In the genomic region with DNA sequence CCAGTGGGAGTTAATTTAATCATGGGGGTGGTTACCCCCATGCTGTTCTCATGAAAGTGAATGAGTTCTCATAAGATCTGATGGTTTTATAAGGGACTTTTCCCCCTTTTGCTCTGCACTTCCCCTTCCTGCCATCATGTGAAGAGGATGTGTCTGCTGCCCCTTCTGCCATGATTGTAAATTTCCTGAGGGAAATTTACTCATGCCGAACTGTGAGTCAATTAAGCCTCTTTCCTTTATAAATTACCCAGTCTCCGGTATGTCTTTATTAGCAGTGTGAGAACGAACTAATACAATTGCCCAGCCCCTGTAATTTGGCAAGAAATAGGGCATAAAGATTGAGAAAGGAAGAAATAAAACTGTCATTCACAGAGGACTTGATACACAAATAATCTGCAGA, we compare ENCODE assay signal across 6 cellular contexts. TPM values are rescaled to one million over a fixed set of nuclear protein-coding genes. Genes with fewer than 3 reads are reported as not detected.
A peak's percentile ranks its signal among the peaks of the same experiment; 100 is the strongest.
DNase-seq lines count a peak whose midpoint lies in the region; TF ChIP-seq lines count a peak whose summit lies in the region.
"Not testable (repeated sequence)": the region's sequence is repeated elsewhere in the genome, so short reads cannot be mapped to it uniquely, and the experiment has no call there.

No MANE protein-coding gene starts in this region.

- H3K27ac Mint-ChIP-seq in CD14-positive monocyte (peak overlapping the region; percentile 45 to 95 (median 86)), MCF 10A (ENCODE audit: low read depth, unreplicated experiment) (peak overlapping the region; percentile 94), endothelial cell (ENCODE audit: unreplicated experiment) (peak overlapping the region; percentile 46)

- H3K4me1 ChIP-seq in PC-9 (replicated peaks; ENCODE audit: insufficient read depth): peaks cover 36% of the 10 kb centered on the region
- peaks cover 91 to 97% of the 10 kb centered on the region in 2 experiments for H3K4me1 ChIP-seq in neutrophil (ENCODE audit: control insufficient read depth in 1 of 2, insufficient read depth in 1 of 2, low read depth in 1 of 2, low read length in 1 of 2)

- H3K27ac ChIP-seq in PC-9 (peak overlapping the region; percentile 72; the same call in 1 of the 2 replicates), neutrophil (peak overlapping the region; percentile 92)

- H3K4me2 ChIP-seq in PC-9: peak overlapping the region; percentile 47; the same call in 1 of the 2 replicates

- H4K20me1 ChIP-seq in PC-9 (ENCODE audit: insufficient read depth): not testable (repeated sequence)

- CTCF ChIA-PET in PC-9 (lab: Charles Lee): interaction anchor here (0.7 kb wide), 1 partner anchor 41 kb away, joined by 5 read pairs; no protein-coding TSS in a partner anchor
- CTCF ChIA-PET in MCF 10A (lab: Yijun Ruan, JAX): interaction anchor here (0.6 to 2.1 kb wide), 4 partner anchors 9 to 167 kb away, joined by 3 to 7 read pairs (median 4); no protein-coding TSS in a partner anchor

- H3K9me3 Mint-ChIP-seq in CD14-positive monocyte: peaks cover 2 to 13% (median 4%) of the 10 kb centered on the region in 7 donors
- not testable (repeated sequence) for H3K9me3 Mint-ChIP-seq in MCF 10A (ENCODE audit: unreplicated experiment); endothelial cell (ENCODE audit: unreplicated experiment)

- H3K27me3 ChIP-seq in PC-9 (ENCODE audit: insufficient read depth, low read depth); neutrophil: not testable (repeated sequence)

- DNase-seq in CD14-positive monocyte (ENCODE audit: low spot score); PC-9; endothelial cell (ENCODE audit: low spot score): not testable (repeated sequence)
- peak; percentile 10 for DNase-seq in MCF 10A (ENCODE audit: unreplicated experiment)
- DNase-seq in epithelial cell of esophagus (ENCODE audit: low read depth): peak; percentile 29

- TF ChIP-seq CTCF in CD14-positive monocyte (IDR thresholded peaks at IDR 0.05); PC-9 (conservative IDR thresholded peaks at IDR 0.05); MCF 10A (IDR thresholded peaks at IDR 0.05; ENCODE audit: unreplicated experiment); endothelial cell (IDR thresholded peaks at IDR 0.05; ENCODE audit: unreplicated experiment); epithelial cell of esophagus (IDR thresholded peaks at IDR 0.05; ENCODE audit: insufficient read depth, low read depth, low read length, missing control alignments); neutrophil (IDR thresholded peaks at IDR 0.05): not testable (repeated sequence)

- H3K27me3 Mint-ChIP-seq in CD14-positive monocyte (ENCODE audit: low read depth in 3 of 3); MCF 10A (ENCODE audit: insufficient read depth, unreplicated experiment); endothelial cell (ENCODE audit: unreplicated experiment): not testable (repeated sequence)

- peaks cover 52% of the 10 kb centered on the region for H3K4me1 Mint-ChIP-seq in CD14-positive monocyte
- peaks cover 22% of the 10 kb centered on the region for H3K4me1 Mint-ChIP-seq in MCF 10A (ENCODE audit: insufficient read depth, unreplicated experiment)
- peaks cover 18% of the 10 kb centered on the region for H3K4me1 Mint-ChIP-seq in endothelial cell (ENCODE audit: unreplicated experiment)

- peaks cover 40% of the 10 kb centered on the region for H3F3A ChIP-seq in PC-9 (ENCODE audit: insufficient read depth, low read depth)

- not testable (repeated sequence) for BruUV-seq in PC-9 (replicated peaks; lab: Mats Ljungman, UMichigan); MCF 10A (replicated peaks; lab: Mats Ljungman, UMichigan)

- 0 out of 2 replicates have a peak, but pooled peaks cover 11% of the 10 kb centered on the region for H3K79me2 ChIP-seq in PC-9 (ENCODE audit: low read depth)

- H3K4me3 Mint-ChIP-seq in CD14-positive monocyte; MCF 10A (ENCODE audit: unreplicated experiment): not testable (repeated sequence)
- peak overlapping the region; percentile 9 for H3K4me3 Mint-ChIP-seq in endothelial cell (ENCODE audit: unreplicated experiment)

- H3K36me3 Mint-ChIP-seq in CD14-positive monocyte: peaks cover 43 to 62% of the 10 kb centered on the region in 2 donors
- H3K36me3 Mint-ChIP-seq in MCF 10A (ENCODE audit: insufficient read depth, unreplicated experiment): peaks cover 63% of the 10 kb centered on the region
- peaks cover 28% of the 10 kb centered on the region for H3K36me3 Mint-ChIP-seq in endothelial cell (ENCODE audit: low read depth, unreplicated experiment)

- H3K9me3 ChIP-seq in PC-9 (ENCODE audit: insufficient read depth, low read depth): peaks cover 13% of the 10 kb centered on the region
- H3K9me3 ChIP-seq in neutrophil: not testable (repeated sequence)

- H3K4me3 ChIP-seq in PC-9; epithelial cell of esophagus (ENCODE audit: low read length): not testable (repeated sequence)
- H3K4me3 ChIP-seq in neutrophil (ENCODE audit: low read depth in 1 of 2, low read length in 1 of 2): peak overlapping the region; percentile 20 to 48

- H3K36me3 ChIP-seq in PC-9 (ENCODE audit: low read depth): peaks cover 42% of the 10 kb centered on the region
- H3K36me3 ChIP-seq in neutrophil: not testable (repeated sequence)

- H2AFZ ChIP-seq in PC-9: not testable (repeated sequence)

- intact Hi-C loops in CD14-positive monocyte (cut with micrococcal nuclease): loop anchor here in 1 of 2 donors (5.0 kb wide), 1 partner anchor 36 kb away; the partner anchor contains the start of gene DNAJC3
- intact Hi-C loops in PC-9 (cut with micrococcal nuclease; ENCODE audit: unreplicated experiment): loop anchor here (5.0 kb wide), 1 partner anchor 34 kb away; no protein-coding TSS in a partner anchor
- intact Hi-C loops in MCF 10A (cut with micrococcal nuclease): loop anchor here (5.0 kb wide), 1 partner anchor 59 kb away; no protein-coding TSS in a partner anchor

- not testable (repeated sequence) for H3K9me2 ChIP-seq in PC-9 (ENCODE audit: insufficient read depth)

- POLR2A ChIA-PET in PC-9 (lab: Charles Lee; ENCODE audit: unreplicated experiment): not testable (repeated sequence)
- POLR2A ChIA-PET in MCF 10A (lab: Yijun Ruan, JAX): interaction anchor here (1.2 to 4.4 kb wide), 3 partner anchors 9 to 36 kb away, joined by 4 to 22 read pairs (median 10); partner anchors contain the start of gene DNAJC3

RNA-seq across cellular contexts. Expression of gene DNAJC3, which starts 36.0 kb away (rescaled TPM):
- 10 to 100 TPM; 22.3 to 27.6 TPM for polyA plus RNA-seq in CD14-positive monocyte
- total RNA-seq in PC-9 (2021) (8.1 and 10.5 TPM in 2 replicates), MCF 10A (2022) (113 and 132 TPM in 2 replicates), endothelial cell (ENCODE audit: unreplicated experiment) (50.3 TPM)
